In genomic region chr9:37027582-37028424, GRCh38 we compare ENCODE assay signal across 8 cellular contexts. TPM values are rescaled to one million over a fixed set of nuclear protein-coding genes. Genes with fewer than 3 reads are reported as not detected.
DNase-seq lines count a peak whose midpoint lies in the region; ATAC-seq lines count a peak whose summit lies in the region.

No MANE protein-coding gene starts in this region.

- H3K27me3 Mint-ChIP-seq in activated CD8-positive, alpha-beta T cell treated with anti-CD3 and anti-CD28 coated beads, Interleukin-2, amount 10 ng/mL, durations not matched to agents 7 days and 5 days (ENCODE audit: low read depth) = peaks cover 90% of the 10 kb centered on the region
- H3K27me3 Mint-ChIP-seq in effector memory CD8-positive, alpha-beta T cell = peaks cover 88 to 97% of the 10 kb centered on the region in 2 donors

- H3K4me3 ChIP-seq in mesodermal cell (ENCODE audit: extremely low read depth, insufficient read depth, low read length, poor library complexity, severe bottlenecking) = peak overlapping the region; percentile 28

- no peaks in the 10 kb centered on the region for H3K36me3 ChIP-seq in mesodermal cell (ENCODE audit: control insufficient read depth, insufficient read depth, low read length)

- peaks cover 40% of the 10 kb centered on the region for H3K4me1 Mint-ChIP-seq in activated CD8-positive, alpha-beta T cell treated with anti-CD3 and anti-CD28 coated beads, Interleukin-2, amount 10 ng/mL, durations not matched to agents 7 days and 5 days (ENCODE audit: low read depth)
- peaks cover 29 to 32% of the 10 kb centered on the region in 2 donors for H3K4me1 Mint-ChIP-seq in effector memory CD8-positive, alpha-beta T cell (ENCODE audit: low read depth in 2 of 2)

- POLR2A ChIA-PET in activated CD8-positive, alpha-beta T cell treated with anti-CD3 and anti-CD28 coated beads, Interleukin-2, amount 10 ng/mL, durations not matched to agents 7 days and 5 days (lab: Charles Lee) = no interaction called here

- H3K27ac Mint-ChIP-seq in activated CD8-positive, alpha-beta T cell treated with anti-CD3 and anti-CD28 coated beads, Interleukin-2, amount 10 ng/mL, durations not matched to agents 7 days and 5 days = no peak overlapping the region
- no peak overlapping the region for H3K27ac Mint-ChIP-seq in effector memory CD8-positive, alpha-beta T cell

- peaks cover 26% of the 10 kb centered on the region for H3K4me1 ChIP-seq in mesodermal cell (ENCODE audit: control insufficient read depth, insufficient read depth, low read length, poor library complexity, severe bottlenecking)

- H3K9me3 ChIP-seq in mesodermal cell (ENCODE audit: control insufficient read depth, low read length) = no peaks in the 10 kb centered on the region

- H3K4me3 Mint-ChIP-seq in activated CD8-positive, alpha-beta T cell treated with anti-CD3 and anti-CD28 coated beads, Interleukin-2, amount 10 ng/mL, durations not matched to agents 7 days and 5 days = peak overlapping the region; percentile 67
- H3K4me3 Mint-ChIP-seq in effector memory CD8-positive, alpha-beta T cell = peak overlapping the region; percentile 60 to 66

- 2 to 3% methylated on average over 41 to 46 of the region's 59 CpGs for WGBS in mesodermal cell (ENCODE audit: insufficient coverage in 2 of 2), 2 experiments

- no peaks in the 10 kb centered on the region for H3K36me3 Mint-ChIP-seq in activated CD8-positive, alpha-beta T cell treated with anti-CD3 and anti-CD28 coated beads, Interleukin-2, amount 10 ng/mL, durations not matched to agents 7 days and 5 days (ENCODE audit: low read depth)
- peaks cover 12% of the 10 kb centered on the region for H3K36me3 Mint-ChIP-seq in effector memory CD8-positive, alpha-beta T cell (ENCODE audit: insufficient read depth)

- DNase-seq in CD1c-positive myeloid dendritic cell (ENCODE audit: extremely low spot score) = peak; percentile 87
- DNase-seq in NCI-H69 (lab: John Stamatoyannopoulos, UW) = peak; percentile 99
- DNase-seq in activated CD8-positive, alpha-beta T cell treated with anti-CD3 and anti-CD28 coated beads, Interleukin-2, amount 10 ng/mL, durations not matched to agents 7 days and 5 days = peak; percentile 91
- DNase-seq in effector memory CD8-positive, alpha-beta T cell = peak; percentile 70 to 77 (median 76)
- peak; percentile 49 to 65 for DNase-seq in stimulated activated CD8-positive, alpha-beta memory T cell treated with anti-CD3 and anti-CD28 coated beads, Interleukin-2, amount 100 ng/mL, for 1 hour (ENCODE audit: low read depth in 2 of 2)

- H3K27ac ChIP-seq in mesodermal cell (ENCODE audit: low read depth, low read length, severe bottlenecking) = no peak overlapping the region

- CTCF ChIA-PET in activated CD8-positive, alpha-beta T cell treated with anti-CD3 and anti-CD28 coated beads, Interleukin-2, amount 10 ng/mL, durations not matched to agents 7 days and 5 days (lab: Charles Lee) = interaction anchor here (1.0 kb wide), 1 partner anchor 32 kb away, joined by 3 read pairs; no protein-coding TSS in a partner anchor

- H3K9me3 Mint-ChIP-seq in activated CD8-positive, alpha-beta T cell treated with anti-CD3 and anti-CD28 coated beads, Interleukin-2, amount 10 ng/mL, durations not matched to agents 7 days and 5 days (ENCODE audit: insufficient read depth) = no peaks in the 10 kb centered on the region
- H3K9me3 Mint-ChIP-seq in effector memory CD8-positive, alpha-beta T cell = peaks cover 0 to 1% of the 10 kb centered on the region in 2 donors

- ATAC-seq in GM19372 (IDR thresholded peaks at IDR 0.05; ENCODE audit: low read depth, unreplicated experiment) (peak; percentile 79), HG03469 (IDR thresholded peaks at IDR 0.05; ENCODE audit: unreplicated experiment) (peak; percentile 66)
- ATAC-seq in activated CD8-positive, alpha-beta T cell treated with anti-CD3 and anti-CD28 coated beads, Interleukin-2, amount 10 ng/mL, durations not matched to agents 7 days and 5 days = peak; percentile 93
- ATAC-seq in effector memory CD8-positive, alpha-beta T cell (replicated peaks) = peak; percentile 94

RNA-seq across cellular contexts. Expression of gene PAX5, which starts 6.3 kb away (rescaled TPM):
- total RNA-seq in activated CD8-positive, alpha-beta T cell treated with anti-CD3 and anti-CD28 coated beads, Interleukin-2, amount 10 ng/mL, durations not matched to agents 7 days and 5 days = under 1 TPM; 0.34 to 0.45 TPM
- polyA plus RNA-seq in mesodermal cell (2013, experiment 1 of 2) = 0.33 TPM
- polyA plus RNA-seq in mesodermal cell (2013, experiment 2 of 2) = 0.20 TPM
